ENCODE assay signal across 8 cellular contexts in the genomic region with DNA sequence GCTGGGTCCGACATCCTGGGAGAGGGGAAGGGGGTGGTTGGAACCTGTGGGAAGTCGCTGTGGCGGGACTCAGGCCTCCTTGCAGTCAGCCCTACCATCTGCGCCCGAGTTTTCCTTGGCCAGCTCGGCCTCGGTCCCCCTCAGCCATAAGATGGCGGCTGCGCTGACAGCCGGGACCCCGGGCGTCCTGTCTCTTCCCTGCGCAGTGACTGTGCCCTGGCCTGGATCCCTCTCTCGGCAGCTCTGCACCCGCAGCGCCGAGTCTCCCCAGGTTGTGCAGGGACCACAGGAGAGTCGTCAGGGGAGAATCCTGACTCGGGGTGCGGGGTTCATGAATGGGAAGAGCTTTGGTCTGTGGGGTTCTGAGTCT. TPM values are rescaled to one million over a fixed set of nuclear protein-coding genes. Genes with fewer than 3 reads are reported as not detected.
DNase-seq lines count a peak whose midpoint lies in the region; ATAC-seq, FAIRE-seq and TF ChIP-seq lines count a peak whose summit lies in the region.

No MANE protein-coding gene starts in this region.

- peak overlapping the region; percentile 96 for H3K4me3 Mint-ChIP-seq in activated naive CD8-positive, alpha-beta T cell treated with anti-CD3 and anti-CD28 coated beads for 36 hours

- H3K27me3 ChIP-seq in lower lobe of right lung (ENCODE audit: low read depth), result no peaks in the 10 kb centered on the region

- no peaks in the 10 kb centered on the region for H3K9me3 ChIP-seq in lower lobe of right lung

- no peak for FAIRE-seq in frontal cortex (lab: Jason Lieb, UNC)

- no peak for DNase-seq in activated naive CD8-positive, alpha-beta T cell treated with anti-CD3 and anti-CD28 coated beads for 36 hours
- no peak for DNase-seq in lower lobe of right lung
- no peak for DNase-seq in NCI-H2227 (lab: John Stamatoyannopoulos, UW; ENCODE audit: unreplicated experiment)
- no peak for DNase-seq in NCI-H1048 (lab: John Stamatoyannopoulos, UW)
- no peak for DNase-seq in cerebellar nuclear complex (lab: John Stamatoyannopoulos, UW)
- no peak for DNase-seq in frontal cortex (ENCODE audit: low spot score in 2 of 2)

- no peaks in the 10 kb centered on the region for H3K36me3 ChIP-seq in lower lobe of right lung

- no peaks in the 10 kb centered on the region for H3K27me3 Mint-ChIP-seq in activated naive CD8-positive, alpha-beta T cell treated with anti-CD3 and anti-CD28 coated beads for 36 hours

- H3K4me1 ChIP-seq in lower lobe of right lung, result no peaks in the 10 kb centered on the region

- H3K27ac ChIP-seq in lower lobe of right lung, result no peak overlapping the region

- intact Hi-C loops in lower lobe of right lung (cut with DNase I), result no loop called here

- peak overlapping the region; percentile 61 for H3K4me3 ChIP-seq in lower lobe of right lung

- TF ChIP-seq CTCF in lower lobe of right lung (IDR thresholded peaks at IDR 0.05), result no peak

- peaks cover 36% of the 10 kb centered on the region for H3K36me3 Mint-ChIP-seq in activated naive CD8-positive, alpha-beta T cell treated with anti-CD3 and anti-CD28 coated beads for 36 hours

- ATAC-seq in GM18909 (IDR thresholded peaks at IDR 0.05; ENCODE audit: poor library complexity, unreplicated experiment), result peak; percentile 66
- ATAC-seq in HG03097 (IDR thresholded peaks at IDR 0.05; ENCODE audit: low FRiP score, unreplicated experiment), result peak; percentile 28
- ATAC-seq in lower lobe of right lung, result peak; percentile 23 to 46

- H3K27ac Mint-ChIP-seq in activated naive CD8-positive, alpha-beta T cell treated with anti-CD3 and anti-CD28 coated beads for 36 hours, result peak overlapping the region; percentile 93

- H3K4me1 Mint-ChIP-seq in activated naive CD8-positive, alpha-beta T cell treated with anti-CD3 and anti-CD28 coated beads for 36 hours, result peaks cover 1% of the 10 kb centered on the region

- H3K9me3 Mint-ChIP-seq in activated naive CD8-positive, alpha-beta T cell treated with anti-CD3 and anti-CD28 coated beads for 36 hours, result peaks cover 6% of the 10 kb centered on the region

RNA-seq across cellular contexts. Expression of a gene that starts 0.3 kb away (rescaled TPM):
- total RNA-seq in activated naive CD8-positive, alpha-beta T cell treated with anti-CD3 and anti-CD28 coated beads for 36 hours, result 10 to 100 TPM; 11.4 to 11.9 TPM
- total RNA-seq in lower lobe of right lung (0.65 TPM), frontal cortex (2.0 TPM)

RNA-seq across cellular contexts. Expression of a gene that starts 41.9 kb away (rescaled TPM):
- total RNA-seq in activated naive CD8-positive, alpha-beta T cell treated with anti-CD3 and anti-CD28 coated beads for 36 hours, result 1 to 10 TPM in 1 of 2 experiments, under 1 TPM in 1; 0.89 to 1.2 TPM
- total RNA-seq in lower lobe of right lung (6.4 TPM), frontal cortex (7.3 TPM)
